In genomic region chr12:123107926-123108681, GRCh38 we compare ENCODE assay signal across 14 cellular contexts. TPM values are rescaled to one million over a fixed set of nuclear protein-coding genes. Genes with fewer than 3 reads are reported as not detected.
DNase-seq lines count a peak whose midpoint lies in the region; ATAC-seq and TF ChIP-seq lines count a peak whose summit lies in the region.
"Had no signal": no experiment of that assay in that cellular context is flagged by ENCODE, and none has a peak within 500 bp of the region (broad histone marks: within the 10 kb centered on the region; RNA-seq: fewer than 3 reads in every experiment).

No MANE protein-coding gene starts in this region.

- H3K4me3 Mint-ChIP-seq in memory B cell = no peak overlapping the region
- H3K4me3 Mint-ChIP-seq in type B pancreatic cell = no peak overlapping the region
- H3K4me3 Mint-ChIP-seq in HFFc6 = no peak overlapping the region
- H3K4me3 Mint-ChIP-seq: mesothelial cell of epicardium had no signal

- no peaks in the 10 kb centered on the region for H3K27me3 Mint-ChIP-seq in memory B cell
- H3K27me3 Mint-ChIP-seq in type B pancreatic cell = no peaks in the 10 kb centered on the region
- peaks cover 30% of the 10 kb centered on the region for H3K27me3 Mint-ChIP-seq in HFFc6 (ENCODE audit: insufficient read depth)

- ATAC-seq in Right ventricle myocardium inferior = peak; percentile 51
- ATAC-seq in memory B cell (ENCODE audit: low read depth) = no peak
- ATAC-seq in GM19324 (IDR thresholded peaks at IDR 0.05; ENCODE audit: low FRiP score, unreplicated experiment) = no peak
- ATAC-seq: Panc1 had no signal

- DNase-seq in Right ventricle myocardium inferior (ENCODE audit: missing footprints) (no peak), cardiac septum (ENCODE audit: low spot score) (no peak), memory B cell (ENCODE audit: low spot score in 2 of 2) (no peak), type B pancreatic cell (ENCODE audit: extremely low spot score, unreplicated experiment) (no peak), HFFc6 (no peak), DMS153 treated with DMSO at 0.1 percent for 48 hours (lab: John Stamatoyannopoulos, UW; ENCODE audit: unreplicated experiment) (no peak)
- DNase-seq: DMS79; NCI-H1417 treated with DMSO at 0.1 percent for 48 hours; NCI-H510A treated with DMSO at 0.1 percent for 48 hours; stimulated activated CD4-positive, alpha-beta T cell treated with anti-CD3 and anti-CD28 coated beads, Interleukin-15, amount 100 ng/mL, for 24 hours had no signal

- intact Hi-C loops in Right ventricle myocardium inferior (cut with DNase I) (loop anchor here (5.0 kb wide), 1 partner anchor 39 kb away; no protein-coding TSS in a partner anchor), cardiac septum (cut with DNase I) (loop anchor here (5.0 kb wide), 1 partner anchor 34 kb away; no protein-coding TSS in a partner anchor)

- no peak for TF ChIP-seq CTCF in type B pancreatic cell (conservative IDR thresholded peaks at IDR 0.05)
- no peak for TF ChIP-seq CTCF in HFFc6 (IDR thresholded peaks at IDR 0.05)

- no peaks in the 10 kb centered on the region for H3K9me3 Mint-ChIP-seq in memory B cell
- no peaks in the 10 kb centered on the region for H3K9me3 Mint-ChIP-seq in type B pancreatic cell
- no peaks in the 10 kb centered on the region for H3K9me3 Mint-ChIP-seq in HFFc6
- H3K9me3 Mint-ChIP-seq: mesothelial cell of epicardium had no signal

- H3K27ac ChIP-seq in angular gyrus (ENCODE audit: low read depth, low read length) = peak overlapping the region; percentile 87

- H3K4me1 Mint-ChIP-seq in memory B cell = peaks cover 33% of the 10 kb centered on the region
- peaks cover 24% of the 10 kb centered on the region for H3K4me1 Mint-ChIP-seq in type B pancreatic cell (ENCODE audit: unreplicated experiment)
- H3K4me1 Mint-ChIP-seq in HFFc6 (ENCODE audit: low read depth) = peaks cover 20% of the 10 kb centered on the region
- H3K4me1 Mint-ChIP-seq: mesothelial cell of epicardium had no signal

- H3K36me3 Mint-ChIP-seq in memory B cell = peaks cover 12% of the 10 kb centered on the region
- H3K36me3 Mint-ChIP-seq in type B pancreatic cell = no peaks in the 10 kb centered on the region
- H3K36me3 Mint-ChIP-seq in HFFc6 (ENCODE audit: low read depth) = no peaks in the 10 kb centered on the region
- H3K36me3 Mint-ChIP-seq: mesothelial cell of epicardium had no signal

- H3K27ac Mint-ChIP-seq in memory B cell (peak overlapping the region; percentile 91), type B pancreatic cell (peak overlapping the region; percentile 23), HFFc6 (no peak overlapping the region)
- H3K27ac Mint-ChIP-seq: mesothelial cell of epicardium had no signal

RNA-seq across cellular contexts. Expression of gene PITPNM2, which starts 42.8 kb away (rescaled TPM):
- total RNA-seq in Right ventricle myocardium inferior (19.6 TPM), cardiac septum (22.2 TPM), type B pancreatic cell (ENCODE audit: low replicate concordance) (6.8 and 8.6 TPM in 2 replicates)
- 1 to 10 TPM; 1.5 to 5.1 (median 4.1) TPM for total RNA-seq in HFFc6 (2021; fragmentation: NEBNext Ultra II Directional; extraction: Animal tissue kit (Norgen Biotek cat#: 25700))
